Comparison of ENCODE assay signal across 1 cellular context in genomic region chr10:14691359-14691758, GRCh38.
TF ChIP-seq lines count a peak whose summit lies in the region.

No MANE protein-coding gene starts in this region.

TF ChIP-seq in HEK293, 187 proteins besides CTCF, POLR2A, EP300 and RAD21 (continued from another document):
- TF ChIP-seq ZNF148 (tag by site-specific recombination; IDR thresholded peaks at IDR 0.05; ENCODE audit: borderline replicate concordance) (no peak), ZNF292 (tag by site-specific recombination; IDR thresholded peaks at IDR 0.05; ENCODE audit: borderline replicate concordance, low read depth) (no peak), ZSCAN5A (tag by site-specific recombination; IDR thresholded peaks at IDR 0.05) (no peak), ZFP69B (tag by site-specific recombination; IDR thresholded peaks at IDR 0.05) (no peak), PBX3 (CRISPR knock-in tag; IDR thresholded peaks at IDR 0.05) (no peak), ZNF549 (tag by site-specific recombination; IDR thresholded peaks at IDR 0.05) (no peak), ZNF843 (tag by site-specific recombination; IDR thresholded peaks at IDR 0.05) (peak; percentile 95), ZNF174 (tag by site-specific recombination; IDR thresholded peaks at IDR 0.05) (no peak)
